In genomic region chr6:37482356-37483292, GRCh38 we compare ENCODE assay signal across 14 cellular contexts. TPM values are rescaled to one million over a fixed set of nuclear protein-coding genes. Genes with fewer than 3 reads are reported as not detected.
DNase-seq lines count a peak whose midpoint lies in the region; ATAC-seq and TF ChIP-seq lines count a peak whose summit lies in the region.
"Had no signal": no experiment of that assay in that cellular context is flagged by ENCODE, and none has a peak within 500 bp of the region (broad histone marks: within the 10 kb centered on the region; RNA-seq: fewer than 3 reads in every experiment).

No MANE protein-coding gene starts in this region.

- peak; percentile 31 for DNase-seq in natural killer cell treated with Interleukin-12 subunit alpha and Interleukin-12 subunit beta and Interleukin-15 and Interleukin-18, amount 100 ng/mL, for 72 hours (ENCODE audit: low spot score)
- DNase-seq in natural killer cell: no peak
- peak; percentile 95 to 96 for DNase-seq in NCI-H524 (lab: John Stamatoyannopoulos, UW)
- no peak for DNase-seq in endothelial cell (ENCODE audit: low spot score)
- DNase-seq in GM03348 (ENCODE audit: low spot score): no peak
- DNase-seq in hippocampal formation (lab: John Stamatoyannopoulos, UW): no peak
- DNase-seq: activated B cell treated with CpG ODN at 0.5 μM for 24 hours; DND-41; foreskin melanocyte; NCI-H345; stimulated activated CD4-positive, alpha-beta T cell treated with anti-CD3 and anti-CD28 coated beads, Interleukin-4, amount 100 ng/mL, for 1 hour; upper lobe of right lung had no signal

- H3K27me3 Mint-ChIP-seq in natural killer cell treated with Interleukin-12 subunit alpha and Interleukin-12 subunit beta and Interleukin-15 and Interleukin-18, amount 100 ng/mL, for 72 hours: no peaks in the 10 kb centered on the region
- H3K27me3 Mint-ChIP-seq in natural killer cell (ENCODE audit: low read depth in 2 of 2) (no peaks in the 10 kb centered on the region), endothelial cell (ENCODE audit: unreplicated experiment) (no peaks in the 10 kb centered on the region)
- H3K27me3 Mint-ChIP-seq: activated B cell treated with CpG ODN at 0.5 μM for 24 hours had no signal

- peaks cover 5% of the 10 kb centered on the region for H3K36me3 Mint-ChIP-seq in natural killer cell treated with Interleukin-12 subunit alpha and Interleukin-12 subunit beta and Interleukin-15 and Interleukin-18, amount 100 ng/mL, for 72 hours
- H3K36me3 Mint-ChIP-seq in natural killer cell (no peaks in the 10 kb centered on the region), endothelial cell (ENCODE audit: low read depth, unreplicated experiment) (peaks cover 24% of the 10 kb centered on the region)

- intact Hi-C loops in natural killer cell (cut with micrococcal nuclease): no loop called here

- H3K9me3 Mint-ChIP-seq in natural killer cell treated with Interleukin-12 subunit alpha and Interleukin-12 subunit beta and Interleukin-15 and Interleukin-18, amount 100 ng/mL, for 72 hours: no peaks in the 10 kb centered on the region
- H3K9me3 Mint-ChIP-seq in natural killer cell (no peaks in the 10 kb centered on the region), endothelial cell (ENCODE audit: unreplicated experiment) (no peaks in the 10 kb centered on the region)
- H3K9me3 Mint-ChIP-seq: activated B cell treated with CpG ODN at 0.5 μM for 24 hours had no signal

- H3K4me1 Mint-ChIP-seq in natural killer cell treated with Interleukin-12 subunit alpha and Interleukin-12 subunit beta and Interleukin-15 and Interleukin-18, amount 100 ng/mL, for 72 hours (ENCODE audit: low read depth in 2 of 2): no peaks in the 10 kb centered on the region
- H3K4me1 Mint-ChIP-seq in natural killer cell: peaks cover 0 to 2% of the 10 kb centered on the region in 2 donors
- peaks cover 16% of the 10 kb centered on the region for H3K4me1 Mint-ChIP-seq in endothelial cell (ENCODE audit: unreplicated experiment)
- H3K4me1 Mint-ChIP-seq: activated B cell treated with CpG ODN at 0.5 μM for 24 hours had no signal

- H3K4me3 Mint-ChIP-seq in natural killer cell treated with Interleukin-12 subunit alpha and Interleukin-12 subunit beta and Interleukin-15 and Interleukin-18, amount 100 ng/mL, for 72 hours: no peak overlapping the region
- H3K4me3 Mint-ChIP-seq in natural killer cell: no peak overlapping the region
- H3K4me3 Mint-ChIP-seq in endothelial cell (ENCODE audit: unreplicated experiment): peak overlapping the region; percentile 22
- H3K4me3 Mint-ChIP-seq: activated B cell treated with CpG ODN at 0.5 μM for 24 hours had no signal

- H3K27ac Mint-ChIP-seq in natural killer cell treated with Interleukin-12 subunit alpha and Interleukin-12 subunit beta and Interleukin-15 and Interleukin-18, amount 100 ng/mL, for 72 hours: peak overlapping the region in 1 of 2 donors; percentile 39
- H3K27ac Mint-ChIP-seq in natural killer cell: no peak overlapping the region
- H3K27ac Mint-ChIP-seq in endothelial cell (ENCODE audit: unreplicated experiment): no peak overlapping the region
- H3K27ac Mint-ChIP-seq: activated B cell treated with CpG ODN at 0.5 μM for 24 hours had no signal

- TF ChIP-seq CTCF in natural killer cell (IDR thresholded peaks at IDR 0.05) (no peak), endothelial cell (IDR thresholded peaks at IDR 0.05; ENCODE audit: unreplicated experiment) (no peak)

- ATAC-seq in natural killer cell treated with Interleukin-12 subunit alpha and Interleukin-12 subunit beta and Interleukin-15 and Interleukin-18, amount 100 ng/mL, for 72 hours: no peak
- no peak for ATAC-seq in natural killer cell
- ATAC-seq in HG03460 (IDR thresholded peaks at IDR 0.05; ENCODE audit: unreplicated experiment): no peak
- ATAC-seq in HG03432 (IDR thresholded peaks at IDR 0.05; ENCODE audit: unreplicated experiment): no peak
- ATAC-seq: upper lobe of right lung had no signal

RNA-seq across cellular contexts. Expression of gene CCDC167, which starts 17.1 kb away (rescaled TPM):
- 10 to 100 TPM; 46.0 to 54.8 TPM for total RNA-seq in natural killer cell treated with Interleukin-12 subunit alpha and Interleukin-12 subunit beta and Interleukin-15 and Interleukin-18, amount 100 ng/mL, for 72 hours
- total RNA-seq in natural killer cell (10 to 100 TPM; 10.2 to 27.4 (median 19.4) TPM), endothelial cell (ENCODE audit: unreplicated experiment) (38.0 TPM)

RNA-seq across cellular contexts. Expression of gene CMTR1, which starts 49.6 kb away (rescaled TPM):
- 10 to 100 TPM; 53.9 to 74.1 TPM for total RNA-seq in natural killer cell treated with Interleukin-12 subunit alpha and Interleukin-12 subunit beta and Interleukin-15 and Interleukin-18, amount 100 ng/mL, for 72 hours
- total RNA-seq in natural killer cell (100 to 1,000 TPM in 1 of 3 donors, 10 to 100 TPM in 2; 85.0 to 111 (median 94.7) TPM), endothelial cell (ENCODE audit: unreplicated experiment) (50.0 TPM)

Comparison
In these comparisons a context has a peak if more than half of its experiments do, and no peak if none do; other contexts are left out.
1. DNase-seq: peak in natural killer cell treated with Interleukin-12 subunit alpha and Interleukin-12 subunit beta and Interleukin-15 and Interleukin-18, amount 100 ng/mL, for 72 hours (single experiment) and NCI-H524 (2 of 2); none in natural killer cell (single experiment), endothelial cell (single experiment), GM03348 (single experiment) and hippocampal formation (0 of 2).